In the genomic region with DNA sequence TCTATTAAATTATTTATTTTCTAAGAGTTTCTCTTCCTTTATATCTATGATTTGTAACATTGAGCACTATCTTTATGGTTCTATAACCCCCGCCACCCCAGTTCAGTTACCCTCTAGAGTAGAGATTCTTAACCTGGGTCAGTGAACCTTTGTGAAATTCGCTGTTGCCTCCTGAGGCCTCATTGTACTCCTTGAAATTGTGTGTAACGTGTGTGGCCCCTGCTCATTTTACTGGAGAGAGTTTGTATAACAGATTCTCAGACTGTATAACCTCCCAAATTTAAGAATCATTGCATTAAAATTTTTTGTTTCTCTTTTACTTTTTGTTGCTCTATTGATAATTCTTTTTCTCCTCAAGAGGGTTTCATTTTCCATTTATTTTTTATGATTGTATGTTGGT, we compare ENCODE assay signal across 2 cellular contexts.
TF ChIP-seq lines count a peak whose summit lies in the region.

No MANE protein-coding gene starts in this region.

TF ChIP-seq in HepG2, 621 proteins besides CTCF, POLR2A, EP300 and RAD21 (continued from another document):
- TF ChIP-seq, protein P1, sequence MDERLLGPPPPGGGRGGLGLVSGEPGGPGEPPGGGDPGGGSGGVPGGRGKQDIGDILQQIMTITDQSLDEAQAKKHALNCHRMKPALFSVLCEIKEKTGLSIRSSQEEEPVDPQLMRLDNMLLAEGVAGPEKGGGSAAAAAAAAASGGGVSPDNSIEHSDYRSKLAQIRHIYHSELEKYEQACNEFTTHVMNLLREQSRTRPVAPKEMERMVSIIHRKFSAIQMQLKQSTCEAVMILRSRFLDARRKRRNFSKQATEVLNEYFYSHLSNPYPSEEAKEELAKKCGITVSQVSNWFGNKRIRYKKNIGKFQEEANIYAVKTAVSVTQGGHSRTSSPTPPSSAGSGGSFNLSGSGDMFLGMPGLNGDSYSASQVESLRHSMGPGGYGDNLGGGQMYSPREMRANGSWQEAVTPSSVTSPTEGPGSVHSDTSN (CRISPR knock-in tag; IDR thresholded peaks at IDR 0.05): no peak
- TF ChIP-seq, protein P2, sequence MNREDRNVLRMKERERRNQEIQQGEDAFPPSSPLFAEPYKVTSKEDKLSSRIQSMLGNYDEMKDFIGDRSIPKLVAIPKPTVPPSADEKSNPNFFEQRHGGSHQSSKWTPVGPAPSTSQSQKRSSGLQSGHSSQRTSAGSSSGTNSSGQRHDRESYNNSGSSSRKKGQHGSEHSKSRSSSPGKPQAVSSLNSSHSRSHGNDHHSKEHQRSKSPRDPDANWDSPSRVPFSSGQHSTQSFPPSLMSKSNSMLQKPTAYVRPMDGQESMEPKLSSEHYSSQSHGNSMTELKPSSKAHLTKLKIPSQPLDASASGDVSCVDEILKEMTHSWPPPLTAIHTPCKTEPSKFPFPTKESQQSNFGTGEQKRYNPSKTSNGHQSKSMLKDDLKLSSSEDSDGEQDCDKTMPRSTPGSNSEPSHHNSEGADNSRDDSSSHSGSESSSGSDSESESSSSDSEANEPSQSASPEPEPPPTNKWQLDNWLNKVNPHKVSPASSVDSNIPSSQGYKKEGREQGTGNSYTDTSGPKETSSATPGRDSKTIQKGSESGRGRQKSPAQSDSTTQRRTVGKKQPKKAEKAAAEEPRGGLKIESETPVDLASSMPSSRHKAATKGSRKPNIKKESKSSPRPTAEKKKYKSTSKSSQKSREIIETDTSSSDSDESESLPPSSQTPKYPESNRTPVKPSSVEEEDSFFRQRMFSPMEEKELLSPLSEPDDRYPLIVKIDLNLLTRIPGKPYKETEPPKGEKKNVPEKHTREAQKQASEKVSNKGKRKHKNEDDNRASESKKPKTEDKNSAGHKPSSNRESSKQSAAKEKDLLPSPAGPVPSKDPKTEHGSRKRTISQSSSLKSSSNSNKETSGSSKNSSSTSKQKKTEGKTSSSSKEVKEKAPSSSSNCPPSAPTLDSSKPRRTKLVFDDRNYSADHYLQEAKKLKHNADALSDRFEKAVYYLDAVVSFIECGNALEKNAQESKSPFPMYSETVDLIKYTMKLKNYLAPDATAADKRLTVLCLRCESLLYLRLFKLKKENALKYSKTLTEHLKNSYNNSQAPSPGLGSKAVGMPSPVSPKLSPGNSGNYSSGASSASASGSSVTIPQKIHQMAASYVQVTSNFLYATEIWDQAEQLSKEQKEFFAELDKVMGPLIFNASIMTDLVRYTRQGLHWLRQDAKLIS (CRISPR knock-in tag; IDR thresholded peaks at IDR 0.05): no peak
- TF ChIP-seq, protein P3, sequence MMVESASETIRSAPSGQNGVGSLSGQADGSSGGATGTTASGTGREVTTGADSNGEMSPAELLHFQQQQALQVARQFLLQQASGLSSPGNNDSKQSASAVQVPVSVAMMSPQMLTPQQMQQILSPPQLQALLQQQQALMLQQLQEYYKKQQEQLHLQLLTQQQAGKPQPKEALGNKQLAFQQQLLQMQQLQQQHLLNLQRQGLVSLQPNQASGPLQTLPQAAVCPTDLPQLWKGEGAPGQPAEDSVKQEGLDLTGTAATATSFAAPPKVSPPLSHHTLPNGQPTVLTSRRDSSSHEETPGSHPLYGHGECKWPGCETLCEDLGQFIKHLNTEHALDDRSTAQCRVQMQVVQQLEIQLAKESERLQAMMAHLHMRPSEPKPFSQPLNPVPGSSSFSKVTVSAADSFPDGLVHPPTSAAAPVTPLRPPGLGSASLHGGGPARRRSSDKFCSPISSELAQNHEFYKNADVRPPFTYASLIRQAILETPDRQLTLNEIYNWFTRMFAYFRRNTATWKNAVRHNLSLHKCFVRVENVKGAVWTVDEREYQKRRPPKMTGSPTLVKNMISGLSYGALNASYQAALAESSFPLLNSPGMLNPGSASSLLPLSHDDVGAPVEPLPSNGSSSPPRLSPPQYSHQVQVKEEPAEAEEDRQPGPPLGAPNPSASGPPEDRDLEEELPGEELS (CRISPR knock-in tag; IDR thresholded peaks at IDR 0.05): no peak
TF ChIP-seq in HepG2: peak in this region for 1.

TF ChIP-seq in SK-N-SH treated with all-trans-retinoic acid at 6 μM for 48 hours, 23 proteins besides CTCF, POLR2A, EP300 and RAD21 (continued from another document):
- TF ChIP-seq, protein P4, sequence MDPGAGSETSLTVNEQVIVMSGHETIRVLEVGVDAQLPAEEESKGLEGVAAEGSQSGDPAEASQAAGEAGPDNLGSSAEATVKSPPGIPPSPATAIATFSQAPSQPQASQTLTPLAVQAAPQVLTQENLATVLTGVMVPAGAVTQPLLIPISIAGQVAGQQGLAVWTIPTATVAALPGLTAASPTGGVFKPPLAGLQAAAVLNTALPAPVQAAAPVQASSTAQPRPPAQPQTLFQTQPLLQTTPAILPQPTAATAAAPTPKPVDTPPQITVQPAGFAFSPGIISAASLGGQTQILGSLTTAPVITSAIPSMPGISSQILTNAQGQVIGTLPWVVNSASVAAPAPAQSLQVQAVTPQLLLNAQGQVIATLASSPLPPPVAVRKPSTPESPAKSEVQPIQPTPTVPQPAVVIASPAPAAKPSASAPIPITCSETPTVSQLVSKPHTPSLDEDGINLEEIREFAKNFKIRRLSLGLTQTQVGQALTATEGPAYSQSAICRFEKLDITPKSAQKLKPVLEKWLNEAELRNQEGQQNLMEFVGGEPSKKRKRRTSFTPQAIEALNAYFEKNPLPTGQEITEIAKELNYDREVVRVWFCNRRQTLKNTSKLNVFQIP (CRISPR knock-in tag; IDR thresholded peaks at IDR 0.05; ENCODE audit: borderline replicate concordance, low read depth): no peak
